9 cellular contexts compared by ENCODE assay signal in genomic region chr18:14179306-14179705, GRCh38. TPM values are rescaled to one million over a fixed set of nuclear protein-coding genes. Genes with fewer than 3 reads are reported as not detected.
DNase-seq lines count a peak whose midpoint lies in the region; ATAC-seq, FAIRE-seq and TF ChIP-seq lines count a peak whose summit lies in the region.
"Had no signal": no experiment of that assay in that cellular context is flagged by ENCODE, and none has a peak within 500 bp of the region (broad histone marks: within the 10 kb centered on the region; RNA-seq: fewer than 3 reads in every experiment).

No MANE protein-coding gene starts in this region.

- H3K14ac ChIP-seq in trophoblast cell (ENCODE audit: low read length), result no peak overlapping the region

- H3K4me2 ChIP-seq in KMS-11 (peak overlapping the region; percentile 84), trophoblast cell (ENCODE audit: low read length) (peak overlapping the region; percentile 19)

- TF ChIP-seq CTCF in GM06990 (IDR thresholded peaks at IDR 0.05; ENCODE audit: insufficient read depth, low read length, poor library complexity, severe bottlenecking) (no peak), KMS-11 (conservative IDR thresholded peaks at IDR 0.05; ENCODE audit: low read depth, low read length) (no peak), bronchial epithelial cell (IDR thresholded peaks at IDR 0.05; ENCODE audit: insufficient read depth, low read length, severe bottlenecking) (no peak)

- peak overlapping the region; percentile 46; the same call in 1 of the 2 replicates for H3K9ac ChIP-seq in KMS-11
- no peak overlapping the region for H3K9ac ChIP-seq in trophoblast cell (ENCODE audit: low read length)

- H3K18ac ChIP-seq in trophoblast cell (ENCODE audit: low read length), result no peak overlapping the region

- no peak overlapping the region for H3K23ac ChIP-seq in trophoblast cell (ENCODE audit: low read length)

- WGBS in trophoblast cell (ENCODE audit: extremely low coverage, insufficient coverage, insufficient read length), result no CpG with 5 or more reads among the region's 28 CpGs

- H3K4me1 ChIP-seq in KMS-11 (ENCODE audit: low read depth, poor library complexity, severe bottlenecking) (peaks cover 5% of the 10 kb centered on the region), trophoblast cell (ENCODE audit: control insufficient read depth in 1 of 2, insufficient read depth in 2 of 2, low read length in 2 of 2) (no peaks in the 10 kb centered on the region)

- H4K20me1 ChIP-seq in KMS-11 (ENCODE audit: insufficient read depth), result no peaks in the 10 kb centered on the region

- H3K27me3 ChIP-seq in GM06990 (replicated peaks; ENCODE audit: control insufficient read depth, insufficient read depth, low read length) (no peaks in the 10 kb centered on the region), KMS-11 (ENCODE audit: insufficient read depth, low read depth) (no peaks in the 10 kb centered on the region), bronchial epithelial cell (ENCODE audit: control insufficient read depth, insufficient read depth, low read length) (no peaks in the 10 kb centered on the region), trophoblast cell (ENCODE audit: insufficient read depth, low read length) (no peaks in the 10 kb centered on the region)

- H3K79me1 ChIP-seq in trophoblast cell (ENCODE audit: low read length), result no peaks in the 10 kb centered on the region

- H2BK12ac ChIP-seq in trophoblast cell (ENCODE audit: low read length), result no peak overlapping the region

- H3K4me3 ChIP-seq in GM06990 (replicated peaks; ENCODE audit: low read depth, low read length) (peak overlapping the region; percentile 52), KMS-11 (IDR thresholded peaks at IDR 0.05; ENCODE audit: insufficient read depth, low read depth, low read length) (no peak overlapping the region), bronchial epithelial cell (ENCODE audit: low read depth, low read length) (peak overlapping the region; percentile 47), trophoblast cell (ENCODE audit: low read depth, low read length) (no peak overlapping the region)

- no peak overlapping the region for H2AK5ac ChIP-seq in trophoblast cell (ENCODE audit: low read length)

- H2BK5ac ChIP-seq in trophoblast cell (ENCODE audit: low read depth, low read length, poor library complexity), result no peak overlapping the region

- H3K36me3 ChIP-seq in GM06990 (ENCODE audit: control insufficient read depth, insufficient read depth, low read length) (no peaks in the 10 kb centered on the region), KMS-11 (ENCODE audit: insufficient read depth) (no peaks in the 10 kb centered on the region), bronchial epithelial cell (ENCODE audit: control insufficient read depth, insufficient read depth, low read length) (no peaks in the 10 kb centered on the region), trophoblast cell (ENCODE audit: control insufficient read depth in 1 of 2, insufficient read depth in 2 of 2, low read length in 2 of 2) (no peaks in the 10 kb centered on the region)

- no peak for FAIRE-seq in bronchial epithelial cell (lab: Jason Lieb, UNC)
- FAIRE-seq: keratinocyte had no signal

- H3K9me3 ChIP-seq in trophoblast cell (ENCODE audit: insufficient read depth, low read depth, low read length), result peaks cover 17% of the 10 kb centered on the region

- ATAC-seq in GM21717 (IDR thresholded peaks at IDR 0.05; ENCODE audit: unreplicated experiment) (no peak), HG02852 (IDR thresholded peaks at IDR 0.05; ENCODE audit: unreplicated experiment) (no peak), HG02938 (IDR thresholded peaks at IDR 0.05; ENCODE audit: unreplicated experiment) (no peak)

- H4K91ac ChIP-seq in trophoblast cell (ENCODE audit: low read depth, low read length), result no peak overlapping the region

- H4K8ac ChIP-seq in trophoblast cell (ENCODE audit: low read depth, low read length), result no peak overlapping the region

- no peaks in the 10 kb centered on the region for H3K79me2 ChIP-seq in KMS-11 (ENCODE audit: insufficient read depth, low read depth)
- H3K79me2 ChIP-seq in trophoblast cell (ENCODE audit: control insufficient read depth, insufficient read depth, low read length, poor library complexity), result no peaks in the 10 kb centered on the region

- no peak overlapping the region for H4K12ac ChIP-seq in trophoblast cell (ENCODE audit: low read depth, low read length)

- DNase-seq in GM06990 (ENCODE audit: extremely low read depth, insufficient read length) (no peak), bronchial epithelial cell (ENCODE audit: low read depth) (no peak), trophoblast cell (peak in 1 of 2 donors; percentile 7), kidney glomerular epithelial cell (lab: John Stamatoyannopoulos, UW) (no peak)

- H2BK120ac ChIP-seq in trophoblast cell (ENCODE audit: insufficient read depth, low read length, poor library complexity), result no peak overlapping the region

- no peak overlapping the region for H3K27ac ChIP-seq in KMS-11
- H3K27ac ChIP-seq in trophoblast cell (ENCODE audit: low read depth, low read length), result no peak overlapping the region

- H2AFZ ChIP-seq in KMS-11 (ENCODE audit: low read depth), result peak overlapping the region; percentile 40
- H2AFZ ChIP-seq in trophoblast cell (ENCODE audit: insufficient read depth, low read length, poor library complexity), result no peak overlapping the region

- no peak overlapping the region for H3K4ac ChIP-seq in trophoblast cell (ENCODE audit: low read depth, low read length)

RNA-seq across cellular contexts. Expression of gene ZNF519, which starts 47.1 kb away (rescaled TPM):
- total RNA-seq in bronchial epithelial cell, result 0.64 and 1.3 TPM in 2 replicates
- 6.1 and 6.8 TPM in 2 replicates for polyA plus RNA-seq in trophoblast cell (2013)

Comparison
In these comparisons a context has a peak if more than half of its experiments do, and no peak if none do; other contexts are left out.
1. H3K4me3 ChIP-seq: peak in GM06990 (single experiment) and bronchial epithelial cell (single experiment); none in KMS-11 (single experiment) and trophoblast cell (single experiment).